In the genomic region with DNA sequence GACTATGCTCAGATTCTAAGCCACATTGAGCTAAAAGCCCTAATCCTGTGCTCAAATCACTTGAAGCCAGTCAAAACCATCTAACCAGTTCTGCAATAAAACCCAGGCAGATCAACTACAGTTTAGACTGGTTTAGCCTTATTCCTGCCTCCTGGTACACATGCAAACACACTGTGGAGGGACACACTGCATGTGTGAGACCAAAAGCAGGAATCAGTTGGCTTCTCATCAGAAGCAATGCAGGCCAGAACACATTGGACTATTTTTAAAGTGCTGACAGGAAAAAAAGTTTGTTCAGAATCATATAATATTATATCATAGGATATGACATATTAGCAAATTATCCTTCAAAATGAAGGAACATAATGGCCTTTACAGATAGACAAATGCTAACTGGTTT, we compare ENCODE assay signal across 11 cellular contexts. TPM values are rescaled to one million over a fixed set of nuclear protein-coding genes. Genes with fewer than 3 reads are reported as not detected.
"Had no signal": no experiment of that assay in that cellular context is flagged by ENCODE, and none has a peak within 500 bp of the region (broad histone marks: within the 10 kb centered on the region; RNA-seq: fewer than 3 reads in every experiment).

No MANE protein-coding gene starts in this region.

- DNase-seq: GM23248, GOT3, H7, H9, HCEC 1CT, HFFc6 had no signal

- H3K4me2 ChIP-seq: GM23338 had no signal

- FAIRE-seq: H54 had no signal

- H2AFZ ChIP-seq: GM23248, GM23338 had no signal

- ATAC-seq: GM23338, HCT116 had no signal

- H3K27ac ChIP-seq: GM23248 had no signal

- H3K9me3 ChIP-seq: HAP-1 had no signal

- H3K4me3 ChIP-seq: GM23248, GM23338, HAP-1 had no signal

- H3K9ac ChIP-seq: GM23248 had no signal

- H3K36me3 ChIP-seq: HAP-1 had no signal

RNA-seq across cellular contexts. Expression of a gene that starts 52.5 kb away (rescaled TPM):
- total RNA-seq: GM23248, GM23338, H4, H7, H9, HFFc6 had no signal
- polyA plus RNA-seq: GM23338 had no signal
